In the genomic region with DNA sequence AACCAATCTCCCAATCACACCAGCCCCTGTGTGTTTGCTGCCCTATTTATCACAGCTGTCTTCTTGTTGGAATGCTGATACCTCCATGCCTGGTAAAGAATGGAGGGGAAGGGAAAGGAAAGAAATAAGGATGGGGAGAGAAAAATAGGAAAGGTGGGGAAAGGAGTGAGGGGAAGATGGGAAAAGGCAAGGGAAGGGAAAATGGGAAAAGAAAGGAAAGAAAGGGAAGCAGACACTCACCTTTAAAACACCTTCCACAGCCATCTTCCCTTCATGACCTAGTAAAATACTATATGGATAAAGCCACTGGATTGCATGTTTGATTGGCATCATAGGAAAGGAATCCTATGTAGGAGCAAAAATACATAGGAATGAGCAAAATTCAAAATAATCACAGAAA, we compare ENCODE assay signal across 11 cellular contexts.
"Had no signal": no experiment of that assay in that cellular context is flagged by ENCODE, and none has a peak within 500 bp of the region (broad histone marks: within the 10 kb centered on the region; RNA-seq: fewer than 3 reads in every experiment).

No MANE protein-coding gene starts in this region.

- H3K4me2 ChIP-seq: GM23338 had no signal

- H3K27ac Mint-ChIP-seq: GM23338, H9, HFFc6 had no signal

- H3K9ac ChIP-seq: GM23248 had no signal

- H3K9me3 ChIP-seq: HAP-1 had no signal

- H3K27ac ChIP-seq: GM23248 had no signal

- DNase-seq: GM23248, GOT3, H7, H9, HCEC 1CT, HFFc6 had no signal

- H3K4me3 ChIP-seq: GM23248, GM23338, HAP-1 had no signal

- FAIRE-seq: H1, H54 had no signal

- H3K4me1 Mint-ChIP-seq: GM23338, H9 had no signal

- H2AFZ ChIP-seq: GM23248, GM23338 had no signal

- ATAC-seq: GM23338, HCT116 had no signal

- H3K4me1 ChIP-seq: HAP-1 had no signal

- H3K4me3 Mint-ChIP-seq: GM23338, H9, HFFc6 had no signal

- H3K9me3 Mint-ChIP-seq: HFFc6 had no signal
